ENCODE assay signal across 16 cellular contexts in the genomic region with DNA sequence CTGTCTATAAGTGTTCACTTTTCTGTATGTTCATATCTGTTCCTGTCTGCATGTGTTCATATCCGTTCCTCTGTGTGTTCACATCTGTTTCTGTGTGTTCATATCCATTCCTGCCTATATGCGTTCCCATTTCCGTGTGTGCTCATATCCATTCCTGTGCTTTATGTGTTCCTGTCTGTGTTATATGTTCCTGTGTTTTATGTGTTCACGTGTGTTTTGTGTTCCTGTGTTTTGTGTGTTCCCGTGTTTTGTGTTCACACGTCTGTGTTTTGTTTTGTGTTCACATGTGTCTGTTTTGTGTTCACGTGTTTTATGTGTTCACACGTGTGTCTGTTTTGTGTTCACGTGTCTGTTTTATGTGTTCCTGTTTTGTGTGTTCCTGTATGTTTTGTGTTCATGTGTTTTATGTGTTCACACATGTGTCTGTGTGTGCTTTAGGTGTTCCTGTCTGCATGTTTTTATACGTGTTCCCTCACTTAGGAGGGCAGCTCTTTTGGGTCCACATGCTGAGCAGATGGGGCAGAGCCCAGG. TPM values are rescaled to one million over a fixed set of nuclear protein-coding genes. Genes with fewer than 3 reads are reported as not detected.
A peak's percentile ranks its signal among the peaks of the same experiment; 100 is the strongest.
DNase-seq lines count a peak whose midpoint lies in the region; ATAC-seq and TF ChIP-seq lines count a peak whose summit lies in the region.
"Had no signal": no experiment of that assay in that cellular context is flagged by ENCODE, and none has a peak within 500 bp of the region (broad histone marks: within the 10 kb centered on the region; RNA-seq: fewer than 3 reads in every experiment).

No MANE protein-coding gene starts in this region.

- H2AK5ac ChIP-seq in neuronal stem cell (ENCODE audit: low read depth, low read length), result peak overlapping the region; percentile 25

- no peaks in the 10 kb centered on the region for H3K9me3 Mint-ChIP-seq in dendritic cell treated with granulocyte-macrophage colony-stimulating factor and Interleukin-4, amounts not matched to agents 40 ng/mL and 50 ng/mL, for 4 days
- H3K9me3 Mint-ChIP-seq in activated naive CD4-positive, alpha-beta T cell treated with anti-CD3 and anti-CD28 coated beads, Interleukin-2, amount 50 U/mL, for 72 hours, result no peaks in the 10 kb centered on the region
- H3K9me3 Mint-ChIP-seq: CD4-positive, alpha-beta T cell; GM23338; H9 had no signal

- peaks cover 79% of the 10 kb centered on the region for H3K4me1 Mint-ChIP-seq in dendritic cell treated with granulocyte-macrophage colony-stimulating factor and Interleukin-4, amounts not matched to agents 40 ng/mL and 50 ng/mL, for 4 days (ENCODE audit: low read depth)

- ATAC-seq in activated naive CD4-positive, alpha-beta T cell treated with anti-CD3 and anti-CD28 coated beads, Interleukin-2, amount 50 U/mL, for 72 hours, result no peak
- ATAC-seq in GM18870 (IDR thresholded peaks at IDR 0.05; ENCODE audit: unreplicated experiment), result no peak
- ATAC-seq: GM23338 had no signal

- POLR2A ChIA-PET in GM10248 (lab: Yijun Ruan, JAX), result no interaction called here

- no peak overlapping the region for H2AFZ ChIP-seq in neuronal stem cell (ENCODE audit: low read length)
- H2AFZ ChIP-seq: GM23338 had no signal

- H3K4me3 Mint-ChIP-seq in dendritic cell treated with granulocyte-macrophage colony-stimulating factor and Interleukin-4, amounts not matched to agents 40 ng/mL and 50 ng/mL, for 4 days, result no peak overlapping the region
- H3K4me3 Mint-ChIP-seq: CD4-positive, alpha-beta T cell; GM23338; H9 had no signal

- H3K27me3 ChIP-seq in HL-60 (ENCODE audit: insufficient read depth, poor library complexity, severe bottlenecking) (no peaks in the 10 kb centered on the region), neuronal stem cell (ENCODE audit: control insufficient read depth in 3 of 3, insufficient read depth in 3 of 3, low read depth in 1 of 3, low read length in 3 of 3) (peaks cover 0 to 4% (median 0%) of the 10 kb centered on the region in 3 experiments)
- H3K27me3 ChIP-seq: BE2C had no signal

- H3K18ac ChIP-seq in neuronal stem cell (ENCODE audit: low read length), result no peak overlapping the region

- CTCF ChIA-PET in GM10248 (lab: Yijun Ruan, JAX), result interaction anchor here (1.4 to 3.6 kb wide), 2 partner anchors 10 to 243 kb away, joined by 3 to 21 read pairs; no protein-coding TSS in a partner anchor

- no peak overlapping the region for H2BK15ac ChIP-seq in neuronal stem cell (ENCODE audit: low read length)

- no peaks in the 10 kb centered on the region for H3K79me1 ChIP-seq in neuronal stem cell (ENCODE audit: low read depth, low read length)

- no peak overlapping the region for H3K14ac ChIP-seq in neuronal stem cell (ENCODE audit: low read length)

- H3K27ac Mint-ChIP-seq in dendritic cell treated with granulocyte-macrophage colony-stimulating factor and Interleukin-4, amounts not matched to agents 40 ng/mL and 50 ng/mL, for 4 days, result peak overlapping the region; percentile 4
- no peak overlapping the region for H3K27ac Mint-ChIP-seq in activated naive CD4-positive, alpha-beta T cell treated with anti-CD3 and anti-CD28 coated beads, Interleukin-2, amount 50 U/mL, for 72 hours
- H3K27ac Mint-ChIP-seq: CD4-positive, alpha-beta T cell; GM23338 had no signal

- no peaks in the 10 kb centered on the region for H3K36me3 Mint-ChIP-seq in dendritic cell treated with granulocyte-macrophage colony-stimulating factor and Interleukin-4, amounts not matched to agents 40 ng/mL and 50 ng/mL, for 4 days (ENCODE audit: low read depth)
- no peaks in the 10 kb centered on the region for H3K36me3 Mint-ChIP-seq in activated naive CD4-positive, alpha-beta T cell treated with anti-CD3 and anti-CD28 coated beads, Interleukin-2, amount 50 U/mL, for 72 hours

- H3K4me3 ChIP-seq in HL-60 (replicated peaks; ENCODE audit: insufficient read depth, low read length) (no peak overlapping the region), neuronal stem cell (ENCODE audit: low read length in 2 of 2) (peak overlapping the region in 1 of 2 donors; percentile 15)
- H3K4me3 ChIP-seq: GM23338 had no signal

- H3K36me3 ChIP-seq in neuronal stem cell (replicated peaks in 1 of 2; ENCODE audit: control insufficient read depth in 2 of 2, insufficient read depth in 2 of 2, low read length in 2 of 2), result no peaks in the 10 kb centered on the region
- H3K36me3 ChIP-seq: BE2C had no signal

- H3K4me1 ChIP-seq in neuronal stem cell (ENCODE audit: control insufficient read depth in 2 of 2, insufficient read depth in 1 of 2, low read depth in 1 of 2, low read length in 2 of 2), result peaks cover 5 to 16% of the 10 kb centered on the region in 2 donors

- H4K91ac ChIP-seq in neuronal stem cell (ENCODE audit: low read depth, low read length, poor library complexity), result no peak overlapping the region

- H4K8ac ChIP-seq in neuronal stem cell (ENCODE audit: low read depth, low read length), result no peak overlapping the region

- no peak overlapping the region for H2BK120ac ChIP-seq in neuronal stem cell (ENCODE audit: low read depth, low read length)

- WGBS in neuronal stem cell (ENCODE audit: extremely low coverage in 2 of 2, insufficient read length in 2 of 2, insufficient replicate concordance in 1 of 2), 2 donors, result no CpG with 5 or more reads among the region's 10 CpGs

- no peak overlapping the region for H2BK12ac ChIP-seq in neuronal stem cell (ENCODE audit: low read length)

- intact Hi-C loops in dendritic cell treated with granulocyte-macrophage colony-stimulating factor and Interleukin-4, amounts not matched to agents 40 ng/mL and 50 ng/mL, for 4 days (cut with micrococcal nuclease), result no loop called here

- no peak overlapping the region for H3K9ac ChIP-seq in neuronal stem cell (ENCODE audit: low read depth, low read length, poor library complexity)

- DNase-seq in HL-60 (ENCODE audit: low read depth in 1 of 2, low spot score in 1 of 2) (no peak), neuronal stem cell (ENCODE audit: low spot score) (no peak), GM10248 (ENCODE audit: extremely low spot score) (no peak)
- DNase-seq in activated naive CD4-positive, alpha-beta T cell treated with anti-CD3 and anti-CD28 coated beads, Interleukin-2, amount 50 U/mL, for 72 hours (ENCODE audit: low spot score in 2 of 2), result no peak
- DNase-seq: ACHN; C1 segment of cervical spinal cord; Caco-2; CD4-positive, alpha-beta T cell; H9; IMR-90; KBM-7 had no signal

- no peak for TF ChIP-seq CTCF in HL-60 (IDR thresholded peaks at IDR 0.05; ENCODE audit: insufficient read depth, low read length)
- TF ChIP-seq CTCF in GM10248 (IDR thresholded peaks at IDR 0.05; ENCODE audit: control extremely low read depth, extremely low read depth, low read depth, missing control alignments), result no peak

- H3K9me3 ChIP-seq in neuronal stem cell (replicated peaks in 1 of 2; ENCODE audit: control insufficient read depth in 2 of 2, insufficient read depth in 1 of 2, low read depth in 1 of 2, low read length in 2 of 2), result peaks cover 0 to 10% of the 10 kb centered on the region in 2 donors
- H3K9me3 ChIP-seq: BE2C, Caco-2 had no signal

- H3K27ac ChIP-seq in HL-60 (replicated peaks) (peak overlapping the region; percentile 98), neuronal stem cell (replicated peaks; ENCODE audit: low read length) (no peak overlapping the region)

- no peak overlapping the region for H3K4me2 ChIP-seq in neuronal stem cell (ENCODE audit: insufficient read depth, low read length, poor library complexity, severe bottlenecking)
- H3K4me2 ChIP-seq: GM23338 had no signal

- H3K4ac ChIP-seq in neuronal stem cell (ENCODE audit: low read length), result no peak overlapping the region

- H3K23ac ChIP-seq in neuronal stem cell (ENCODE audit: low read depth, low read length, poor library complexity), result peak overlapping the region; percentile 76

- H3K27me3 Mint-ChIP-seq in dendritic cell treated with granulocyte-macrophage colony-stimulating factor and Interleukin-4, amounts not matched to agents 40 ng/mL and 50 ng/mL, for 4 days, result no peaks in the 10 kb centered on the region

- no peak overlapping the region for H2BK5ac ChIP-seq in neuronal stem cell (ENCODE audit: low read length)

RNA-seq across cellular contexts. Expression of a gene that starts 42.2 kb away (rescaled TPM):
- polyA plus RNA-seq in neuronal stem cell (2013, experiment 1 of 2), result not detected
- not detected for polyA plus RNA-seq in neuronal stem cell (2013, experiment 2 of 2)
- total RNA-seq in activated naive CD4-positive, alpha-beta T cell treated with anti-CD3 and anti-CD28 coated beads, Interleukin-2, amount 50 U/mL, for 72 hours, result not detected
- total RNA-seq: Caco-2; CD4-positive, alpha-beta T cell; GM23338; H9; HT1080; IMR-90 had no signal
- polyA plus RNA-seq: GM23338, IMR-90 had no signal

RNA-seq across cellular contexts. Expression of a gene that starts 55.9 kb away (rescaled TPM):
- 39.8 TPM for polyA plus RNA-seq in neuronal stem cell (2013, experiment 1 of 2)
- 40.0 TPM for polyA plus RNA-seq in neuronal stem cell (2013, experiment 2 of 2)
- total RNA-seq in activated naive CD4-positive, alpha-beta T cell treated with anti-CD3 and anti-CD28 coated beads, Interleukin-2, amount 50 U/mL, for 72 hours, result 10 to 100 TPM; 74.7 to 76.1 TPM
